Comparison of ENCODE assay signal across 5 cellular contexts in the genomic region with DNA sequence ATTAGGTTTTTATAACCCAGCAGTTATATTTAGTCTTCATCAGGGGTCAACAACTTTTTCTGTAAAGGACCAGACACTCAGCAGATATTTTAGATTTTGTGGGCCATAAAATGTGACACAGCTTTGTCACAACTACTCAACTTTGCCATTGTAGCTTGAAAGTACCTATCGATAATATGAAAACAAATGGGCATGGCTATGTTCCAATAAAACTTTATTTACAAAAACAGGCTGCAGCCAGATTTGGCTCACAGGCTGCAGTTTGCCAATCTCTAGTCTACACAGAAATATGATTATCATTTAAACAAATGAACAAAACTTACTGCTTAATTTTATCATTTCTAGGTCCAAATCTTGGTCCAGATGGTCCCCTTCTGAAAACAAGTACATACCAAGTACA.
"Had no signal": no experiment of that assay in that cellular context is flagged by ENCODE, and none has a peak within 500 bp of the region (broad histone marks: within the 10 kb centered on the region; RNA-seq: fewer than 3 reads in every experiment).

No MANE protein-coding gene starts in this region.

- FAIRE-seq: GM12891, GM12892, GM18507 had no signal

- DNase-seq: GDM1, GF-D8 had no signal
